Comparison of ENCODE assay signal across 13 cellular contexts in the genomic region with DNA sequence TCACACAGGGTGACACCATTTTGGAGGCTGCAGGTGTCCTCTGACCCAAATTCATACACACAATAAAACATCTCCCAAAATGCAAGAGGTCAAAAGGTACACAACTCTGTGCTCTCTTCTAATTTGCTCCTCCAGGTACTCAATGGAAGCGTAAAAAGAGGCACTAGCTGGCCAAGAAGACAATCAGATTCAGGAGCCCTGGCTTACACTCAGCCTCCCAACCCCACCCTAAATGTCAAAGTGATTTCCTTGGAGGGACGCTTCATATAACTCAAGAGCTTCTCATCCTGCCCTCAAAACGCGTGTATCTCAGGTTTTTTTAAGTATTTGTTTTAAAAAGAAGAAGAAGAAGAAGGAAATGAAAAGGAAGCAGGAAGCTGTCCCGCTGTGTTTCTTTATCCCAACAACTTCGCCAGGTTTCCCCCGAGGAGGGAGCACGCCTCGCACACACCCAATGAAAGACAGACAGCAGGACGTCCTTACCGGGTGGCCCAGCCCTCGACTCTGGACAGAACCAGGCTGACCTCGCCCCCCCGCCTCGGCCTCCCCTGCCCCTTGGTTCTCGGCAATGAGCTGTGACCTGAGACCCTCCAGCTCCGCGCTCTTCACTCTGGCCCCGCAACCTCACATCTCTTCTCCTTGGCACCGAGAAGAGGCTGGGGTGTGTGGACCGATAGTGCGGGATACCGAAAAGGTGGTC.
DNase-seq lines count a peak whose midpoint lies in the region; ATAC-seq, FAIRE-seq and TF ChIP-seq lines count a peak whose summit lies in the region.
"Had no signal": no experiment of that assay in that cellular context is flagged by ENCODE, and none has a peak within 500 bp of the region (broad histone marks: within the 10 kb centered on the region; RNA-seq: fewer than 3 reads in every experiment).

No MANE protein-coding gene starts in this region.

- H3K27ac Mint-ChIP-seq in brain, result peak overlapping the region in 1 of 5 experiments; percentile 77
- H3K27ac Mint-ChIP-seq: stimulated activated naive B cell treated with anti-CD40 and anti-IgM and Interleukin-4, amounts not matched to agents 10 μg/mL and 1 μg/mL and 100 μg/mL, for 72 hours had no signal

- TF ChIP-seq POLR2A in gastrocnemius medialis (IDR thresholded peaks at IDR 0.05), result no peak

- peak overlapping the region; percentile 54 for H3K4me3 ChIP-seq in iPS-15b (ENCODE audit: low read depth, low read length)
- H3K4me3 ChIP-seq in gastrocnemius medialis, result peak overlapping the region; percentile 34 to 47 (median 39)

- H3K27ac ChIP-seq in gastrocnemius medialis (no peak overlapping the region), foreskin keratinocyte (no peak overlapping the region)
- H3K27ac ChIP-seq: spleen had no signal

- FAIRE-seq in HTR-8/SVneo (lab: Jason Lieb, UNC), result no peak

- H3K9me3 Mint-ChIP-seq in brain, result peaks cover 0 to 5% (median 0%) of the 10 kb centered on the region in 5 experiments
- H3K9me3 Mint-ChIP-seq: stimulated activated naive B cell treated with anti-CD40 and anti-IgM and Interleukin-4, amounts not matched to agents 10 μg/mL and 1 μg/mL and 100 μg/mL, for 72 hours had no signal

- peaks cover 14% of the 10 kb centered on the region for H3K4me1 Mint-ChIP-seq in brain
- H3K4me1 Mint-ChIP-seq: stimulated activated naive B cell treated with anti-CD40 and anti-IgM and Interleukin-4, amounts not matched to agents 10 μg/mL and 1 μg/mL and 100 μg/mL, for 72 hours had no signal

- DNase-seq in gastrocnemius medialis (no peak), 8988T (no peak), foreskin keratinocyte (no peak), HTR-8/SVneo (ENCODE audit: insufficient read length, low spot score) (no peak), amniotic stem cell (lab: John Stamatoyannopoulos, UW) (no peak)
- DNase-seq: Caco-2; KG1; SHP77; stimulated activated naive B cell treated with anti-CD40 and anti-IgM and Interleukin-4, amounts not matched to agents 10 μg/mL and 1 μg/mL and 100 μg/mL, for 72 hours had no signal

- in situ Hi-C loops in gastrocnemius medialis (cut with MboI; ENCODE audit: low sequenced_read_pairs in 4 of 4), result no loop called here

- H3K4me1 ChIP-seq in iPS-15b (ENCODE audit: control insufficient read depth, insufficient read depth, low read length) (peaks cover 5% of the 10 kb centered on the region), gastrocnemius medialis (no peaks in the 10 kb centered on the region), foreskin keratinocyte (no peaks in the 10 kb centered on the region)
- H3K4me1 ChIP-seq: Caco-2 had no signal

- no peaks in the 10 kb centered on the region for H3K36me3 Mint-ChIP-seq in brain
- H3K36me3 Mint-ChIP-seq: stimulated activated naive B cell treated with anti-CD40 and anti-IgM and Interleukin-4, amounts not matched to agents 10 μg/mL and 1 μg/mL and 100 μg/mL, for 72 hours had no signal

- H3K4me3 Mint-ChIP-seq in brain, result peak overlapping the region; percentile 50 to 80 (median 77)
- H3K4me3 Mint-ChIP-seq: stimulated activated naive B cell treated with anti-CD40 and anti-IgM and Interleukin-4, amounts not matched to agents 10 μg/mL and 1 μg/mL and 100 μg/mL, for 72 hours had no signal

- intact Hi-C loops in gastrocnemius medialis (cut with DNase I; ENCODE audit: low total_unique reads), result no loop called here

- ATAC-seq in GM18909 (IDR thresholded peaks at IDR 0.05; ENCODE audit: poor library complexity, unreplicated experiment) (peak; percentile 6), gastrocnemius medialis (no peak), foreskin keratinocyte (no peak)

- H3K27me3 Mint-ChIP-seq in brain, result peaks cover 58% of the 10 kb centered on the region

- TF ChIP-seq CTCF in brain (conservative IDR thresholded peaks at IDR 0.05) (no peak), gastrocnemius medialis (IDR thresholded peaks at IDR 0.05 in 4 of 5, conservative IDR thresholded peaks at IDR 0.05 in 1 of 5) (no peak), foreskin keratinocyte (conservative IDR thresholded peaks at IDR 0.05) (no peak)

- H3K27me3 ChIP-seq in iPS-15b (ENCODE audit: control insufficient read depth, insufficient read depth, low read length) (peaks cover 38% of the 10 kb centered on the region), gastrocnemius medialis (peaks cover 5 to 28% (median 13%) of the 10 kb centered on the region in 3 donors), foreskin keratinocyte (peaks cover 26% of the 10 kb centered on the region)

- H3K36me3 ChIP-seq in iPS-15b (ENCODE audit: control insufficient read depth, insufficient read depth, low read length) (no peaks in the 10 kb centered on the region), gastrocnemius medialis (no peaks in the 10 kb centered on the region)
- H3K36me3 ChIP-seq: spleen had no signal

- H3K9me3 ChIP-seq in iPS-15b (ENCODE audit: control insufficient read depth, insufficient read depth, low read length), result no peaks in the 10 kb centered on the region
- H3K9me3 ChIP-seq in gastrocnemius medialis, result no peaks in the 10 kb centered on the region
- H3K9me3 ChIP-seq: Caco-2, spleen had no signal

- H3K9ac ChIP-seq in iPS-15b (ENCODE audit: low read depth, low read length), result no peak overlapping the region
